In genomic region chr3:139654637-139655365, GRCh38 we compare ENCODE assay signal across 17 cellular contexts. TPM values are rescaled to one million over a fixed set of nuclear protein-coding genes. Genes with fewer than 3 reads are reported as not detected.
DNase-seq lines count a peak whose midpoint lies in the region; ATAC-seq and TF ChIP-seq lines count a peak whose summit lies in the region.
"Had no signal": no experiment of that assay in that cellular context is flagged by ENCODE, and none has a peak within 500 bp of the region (broad histone marks: within the 10 kb centered on the region; RNA-seq: fewer than 3 reads in every experiment).

No MANE protein-coding gene starts in this region.

- intact Hi-C loops in ovary (cut with DNase I), result no loop called here

- H3K27me3 ChIP-seq in foreskin keratinocyte, result no peaks in the 10 kb centered on the region
- H3K27me3 ChIP-seq in ovary, result no peaks in the 10 kb centered on the region
- H3K27me3 ChIP-seq: neutrophil, SJSA1 had no signal

- TF ChIP-seq CTCF in foreskin keratinocyte (conservative IDR thresholded peaks at IDR 0.05) (no peak), type B pancreatic cell (conservative IDR thresholded peaks at IDR 0.05) (no peak), ovary (IDR thresholded peaks at IDR 0.05) (no peak)

- ATAC-seq in foreskin keratinocyte (peak; percentile 67), HG03025 (IDR thresholded peaks at IDR 0.05; ENCODE audit: low FRiP score, unreplicated experiment) (no peak)
- ATAC-seq: activated T-cell treated with anti-CD3 and anti-CD28 coated beads, Interleukin-2, amount 50 U/mL, for 72 hours; CD8-positive, alpha-beta T cell had no signal

- TF ChIP-seq EP300 in ovary (IDR thresholded peaks at IDR 0.05), result no peak

- peak overlapping the region; percentile 88 for H3K27ac Mint-ChIP-seq in type B pancreatic cell
- H3K27ac Mint-ChIP-seq: activated T-cell treated with anti-CD3 and anti-CD28 coated beads, Interleukin-2, amount 50 U/mL, for 72 hours; CD8-positive, alpha-beta T cell; IgD-negative memory B cell; memory B cell had no signal

- peaks cover 15% of the 10 kb centered on the region for H3K4me1 Mint-ChIP-seq in type B pancreatic cell (ENCODE audit: unreplicated experiment)
- H3K4me1 Mint-ChIP-seq: IgD-negative memory B cell, memory B cell had no signal

- no peak overlapping the region for H3K4me3 ChIP-seq in ovary
- H3K4me3 ChIP-seq: SJSA1 had no signal

- 91% methylated on average over 6 of the region's 6 CpGs for WGBS in ovary, 3 donors

- H3K4me3 Mint-ChIP-seq in type B pancreatic cell, result peak overlapping the region; percentile 35
- H3K4me3 Mint-ChIP-seq: activated T-cell treated with anti-CD3 and anti-CD28 coated beads, Interleukin-2, amount 50 U/mL, for 72 hours; CD8-positive, alpha-beta T cell; IgD-negative memory B cell; memory B cell had no signal

- H3K9me3 Mint-ChIP-seq in type B pancreatic cell, result peaks cover 4% of the 10 kb centered on the region
- H3K9me3 Mint-ChIP-seq: activated T-cell treated with anti-CD3 and anti-CD28 coated beads, Interleukin-2, amount 50 U/mL, for 72 hours; CD8-positive, alpha-beta T cell; IgD-negative memory B cell; memory B cell had no signal

- no peaks in the 10 kb centered on the region for H3K27me3 Mint-ChIP-seq in type B pancreatic cell
- H3K27me3 Mint-ChIP-seq: IgD-negative memory B cell, memory B cell had no signal

- no peaks in the 10 kb centered on the region for H3K9me3 ChIP-seq in ovary
- H3K9me3 ChIP-seq: neutrophil, SJSA1 had no signal

- TF ChIP-seq POLR2A in ovary (IDR thresholded peaks at IDR 0.05), result no peak

- peaks cover 5% of the 10 kb centered on the region for H3K36me3 Mint-ChIP-seq in type B pancreatic cell
- H3K36me3 Mint-ChIP-seq: CD8-positive, alpha-beta T cell; IgD-negative memory B cell; memory B cell had no signal

- H3K27ac ChIP-seq in foreskin keratinocyte, result peak overlapping the region; percentile 7
- H3K27ac ChIP-seq in caudate nucleus (ENCODE audit: low read depth, low read length), result no peak overlapping the region
- no peak overlapping the region for H3K27ac ChIP-seq in ovary
- H3K27ac ChIP-seq: neutrophil, SJSA1 had no signal

- H3K4me1 ChIP-seq in foreskin keratinocyte, result peaks cover 13% of the 10 kb centered on the region
- peaks cover 11% of the 10 kb centered on the region for H3K4me1 ChIP-seq in ovary (ENCODE audit: insufficient read depth)
- H3K4me1 ChIP-seq: SJSA1 had no signal

- H3K36me3 ChIP-seq in ovary, result no peaks in the 10 kb centered on the region
- H3K36me3 ChIP-seq: neutrophil, SJSA1 had no signal

- DNase-seq in SHP77 treated with DMSO at 0.1 percent for 48 hours (lab: John Stamatoyannopoulos, UW) (peak; percentile 10), SHP77 (lab: John Stamatoyannopoulos, UW) (no peak), NCI-H2107 treated with DMSO at 0.1 percent for 48 hours (lab: John Stamatoyannopoulos, UW; ENCODE audit: unreplicated experiment) (peak; percentile 88), foreskin keratinocyte (peak; percentile 30 to 63), type B pancreatic cell (ENCODE audit: extremely low spot score, unreplicated experiment) (no peak), caudate nucleus (lab: John Stamatoyannopoulos, UW) (no peak), ovary (no peak)
- DNase-seq: activated CD4-positive, alpha-beta T cell treated with anti-CD3 and anti-CD28 coated beads, Interleukin-2, amount 50 U/mL, for 1 hour; activated T-cell treated with anti-CD3 and anti-CD28 coated beads, Interleukin-2, amount 50 U/mL, for 72 hours; CD8-positive, alpha-beta T cell; NCI-H187; stimulated activated naive CD4-positive, alpha-beta T cell had no signal

RNA-seq across cellular contexts. Expression of gene NMNAT3, which starts 23.0 kb away (rescaled TPM):
- total RNA-seq in foreskin keratinocyte (1.5 and 1.6 TPM in 2 replicates), type B pancreatic cell (ENCODE audit: low replicate concordance) (7.1 and 9.1 TPM in 2 replicates), ovary (10 to 100 TPM; 19.0 to 31.2 (median 23.6) TPM)
- polyA plus RNA-seq in foreskin keratinocyte (0.93 and 1.0 TPM in 2 replicates), ovary (10 to 100 TPM; 15.8 to 21.1 TPM)
- total RNA-seq: SJSA1 had no signal

Comparison
In these comparisons a context has a peak if more than half of its experiments do, and no peak if none do; other contexts are left out.
1. DNase-seq: peak in SHP77 treated with DMSO at 0.1 percent for 48 hours (single experiment), NCI-H2107 treated with DMSO at 0.1 percent for 48 hours (single experiment) and foreskin keratinocyte (2 of 2); none in SHP77 (0 of 2), type B pancreatic cell (single experiment), caudate nucleus (0 of 61) and ovary (0 of 5).